Comparison of ENCODE assay signal across 1 cellular context in genomic region chr2:219416938-219417337, GRCh38.
TF ChIP-seq lines count a peak whose summit lies in the region.

No MANE protein-coding gene starts in this region.

TF ChIP-seq in A549, 52 proteins besides CTCF, POLR2A, EP300 and RAD21 (continued from another document):
- TF ChIP-seq ZFP36 (IDR thresholded peaks at IDR 0.05; ENCODE audit: borderline replicate concordance, partially characterized antibody) (no peak), USF2 (IDR thresholded peaks at IDR 0.05) (no peak), NFE2L2 (conservative IDR thresholded peaks at IDR 0.05; ENCODE audit: low read length) (no peak), MAX (IDR thresholded peaks at IDR 0.05) (no peak), TP53 (CRISPR knock-in tag; IDR thresholded peaks at IDR 0.05) (no peak), HES2 (IDR thresholded peaks at IDR 0.05) (no peak)
